18 cellular contexts compared by ENCODE assay signal in genomic region chr16:85300451-85300968, GRCh38.
DNase-seq lines count a peak whose midpoint lies in the region; ATAC-seq and TF ChIP-seq lines count a peak whose summit lies in the region.
"Had no signal": no experiment of that assay in that cellular context is flagged by ENCODE, and none has a peak within 500 bp of the region (broad histone marks: within the 10 kb centered on the region; RNA-seq: fewer than 3 reads in every experiment).

No MANE protein-coding gene starts in this region.

- no peaks in the 10 kb centered on the region for H3K9me2 ChIP-seq in hepatocyte (replicated peaks; ENCODE audit: insufficient read depth)

- intact Hi-C loops in right cardiac atrium (cut with DNase I) = loop anchor here in 2 of 4 donors (10.0 kb wide), 1 partner anchor 314 kb away; the partner anchor contains the start of gene GSE1 (in 2 of the 2)

- CTCF ChIA-PET in WTC11 (lab: Charles Lee) = interaction anchor here (1.3 kb wide), 1 partner anchor 34 kb away, joined by 3 read pairs; no protein-coding TSS in a partner anchor

- H3K36me3 Mint-ChIP-seq in WTC11 (no peaks in the 10 kb centered on the region), type B pancreatic cell (no peaks in the 10 kb centered on the region)

- no peak overlapping the region for H2AFZ ChIP-seq in hepatocyte
- H2AFZ ChIP-seq: GM23248 had no signal

- peak overlapping the region; percentile 32 for H3K4me2 ChIP-seq in hepatocyte

- H3K4me3 Mint-ChIP-seq in WTC11 (no peak overlapping the region), type B pancreatic cell (no peak overlapping the region)
- H3K4me3 Mint-ChIP-seq: CD4-positive, alpha-beta T cell had no signal

- DNase-seq in cardiac muscle cell (ENCODE audit: low read depth in 1 of 2, low spot score in 1 of 2) (no peak), right cardiac atrium (no peak), WTC11 (ENCODE audit: low spot score) (no peak), hepatocyte (ENCODE audit: low spot score) (no peak), 8988T (no peak), NCI-H2196 treated with DMSO at 0.1 percent for 48 hours (lab: John Stamatoyannopoulos, UW; ENCODE audit: unreplicated experiment) (no peak), type B pancreatic cell (ENCODE audit: extremely low spot score, unreplicated experiment) (no peak)
- DNase-seq: AML-193; CD4-positive, alpha-beta T cell; GDM1; GM23248; KG1; NCI-H1694 treated with DMSO at 0.1 percent for 48 hours; NCI-H446 treated with DMSO at 0.1 percent for 48 hours; NCI-H748 treated with DMSO at 0.1 percent for 48 hours; RPMI8226 had no signal

- POLR2A ChIA-PET in WTC11 (lab: Charles Lee) = no interaction called here

- no peaks in the 10 kb centered on the region for H3K36me3 ChIP-seq in cardiac muscle cell
- no peaks in the 10 kb centered on the region for H3K36me3 ChIP-seq in hepatocyte (replicated peaks; ENCODE audit: insufficient read depth, low read depth)

- ATAC-seq in right cardiac atrium = no peak
- ATAC-seq in WTC11 = no peak
- no peak for ATAC-seq in GM19023 (IDR thresholded peaks at IDR 0.05; ENCODE audit: unreplicated experiment)

- peak overlapping the region; percentile 54; the same call in 1 of the 2 replicates for H3K27ac Mint-ChIP-seq in WTC11
- no peak overlapping the region for H3K27ac Mint-ChIP-seq in type B pancreatic cell
- H3K27ac Mint-ChIP-seq: CD4-positive, alpha-beta T cell had no signal

- H3K27ac ChIP-seq in cardiac muscle cell (peak overlapping the region; percentile 10), right cardiac atrium (ENCODE audit: low read length) (no peak overlapping the region), hepatocyte (peak overlapping the region; percentile 20)
- H3K27ac ChIP-seq: GM23248, HL-60 had no signal

- H3K9me3 Mint-ChIP-seq in WTC11 = no peaks in the 10 kb centered on the region
- H3K9me3 Mint-ChIP-seq in type B pancreatic cell = no peaks in the 10 kb centered on the region
- H3K9me3 Mint-ChIP-seq: CD4-positive, alpha-beta T cell had no signal

- peaks cover 5% of the 10 kb centered on the region for H3K79me2 ChIP-seq in hepatocyte

- no peaks in the 10 kb centered on the region for H4K20me1 ChIP-seq in hepatocyte (ENCODE audit: insufficient read depth, poor library complexity, severe bottlenecking)

- WGBS in right cardiac atrium = 92% methylated on average over 19 of the region's 19 CpGs
- WGBS in hepatocyte (ENCODE audit: low lambda C conversion rate, missing lambda C conversion rate) = 68% methylated on average over 19 of the region's 19 CpGs

- no peak for TF ChIP-seq CTCF in cardiac muscle cell (IDR thresholded peaks at IDR 0.05; ENCODE audit: low read depth, low read length)
- TF ChIP-seq CTCF in WTC11 (IDR thresholded peaks at IDR 0.05) = no peak
- TF ChIP-seq CTCF in hepatocyte (IDR thresholded peaks at IDR 0.05; ENCODE audit: poor library complexity) = no peak
- TF ChIP-seq CTCF in type B pancreatic cell (conservative IDR thresholded peaks at IDR 0.05) = no peak

- H3K27me3 Mint-ChIP-seq in WTC11 (ENCODE audit: low read depth) = no peaks in the 10 kb centered on the region
- no peaks in the 10 kb centered on the region for H3K27me3 Mint-ChIP-seq in type B pancreatic cell
- H3K27me3 Mint-ChIP-seq: CD4-positive, alpha-beta T cell had no signal

- no peaks in the 10 kb centered on the region for H3K27me3 ChIP-seq in cardiac muscle cell
- H3K27me3 ChIP-seq in right cardiac atrium (ENCODE audit: control insufficient read depth, insufficient read depth) = no peaks in the 10 kb centered on the region
- no peaks in the 10 kb centered on the region for H3K27me3 ChIP-seq in hepatocyte

- H3K4me3 ChIP-seq in cardiac muscle cell (no peak overlapping the region), right cardiac atrium (ENCODE audit: low read length) (no peak overlapping the region), hepatocyte (no peak overlapping the region)
- H3K4me3 ChIP-seq: GM23248 had no signal

- H3K9me3 ChIP-seq in cardiac muscle cell (ENCODE audit: low read depth) (no peaks in the 10 kb centered on the region), right cardiac atrium (ENCODE audit: control insufficient read depth, low read length) (no peaks in the 10 kb centered on the region), hepatocyte (ENCODE audit: low read depth) (no peaks in the 10 kb centered on the region)

- H3K4me1 ChIP-seq in cardiac muscle cell (ENCODE audit: low read depth) = peaks cover 27% of the 10 kb centered on the region
- H3K4me1 ChIP-seq in right cardiac atrium (ENCODE audit: control insufficient read depth, insufficient read depth, low read length) = no peaks in the 10 kb centered on the region
- peaks cover 26% of the 10 kb centered on the region for H3K4me1 ChIP-seq in hepatocyte (ENCODE audit: insufficient read depth)

- H3K4me1 Mint-ChIP-seq in WTC11 (peaks cover 32% of the 10 kb centered on the region), type B pancreatic cell (ENCODE audit: unreplicated experiment) (peaks cover 40% of the 10 kb centered on the region)

TF ChIP-seq in WTC11, 78 proteins besides CTCF, POLR2A, EP300 and RAD21 (continues in another document):
- TF ChIP-seq NFATC4 (CRISPR knock-in tag; IDR thresholded peaks at IDR 0.05) (no peak), ZNF416 (CRISPR knock-in tag; IDR thresholded peaks at IDR 0.05) (no peak), NR2C2 (CRISPR knock-in tag; IDR thresholded peaks at IDR 0.05) (no peak), HMGA2 (CRISPR knock-in tag; IDR thresholded peaks at IDR 0.05) (no peak), KAT7 (CRISPR knock-in tag; IDR thresholded peaks at IDR 0.05; ENCODE audit: borderline replicate concordance) (no peak), GRHL2 (CRISPR knock-in tag; IDR thresholded peaks at IDR 0.05; ENCODE audit: insufficient replicate concordance, severe bottlenecking) (no peak), SP1 (CRISPR knock-in tag; conservative IDR thresholded peaks at IDR 0.05) (no peak), NFYB (CRISPR knock-in tag; conservative IDR thresholded peaks at IDR 0.05; ENCODE audit: low read depth) (no peak), ZNF423 (CRISPR knock-in tag; IDR thresholded peaks at IDR 0.05) (no peak), OVOL2 (CRISPR knock-in tag; IDR thresholded peaks at IDR 0.05; ENCODE audit: borderline replicate concordance) (no peak), FOXP1 (CRISPR knock-in tag; IDR thresholded peaks at IDR 0.05; ENCODE audit: borderline replicate concordance) (no peak), USF1 (CRISPR knock-in tag; IDR thresholded peaks at IDR 0.05) (no peak), SMAD4 (CRISPR knock-in tag; IDR thresholded peaks at IDR 0.05) (no peak)
- TF ChIP-seq, protein P1, sequence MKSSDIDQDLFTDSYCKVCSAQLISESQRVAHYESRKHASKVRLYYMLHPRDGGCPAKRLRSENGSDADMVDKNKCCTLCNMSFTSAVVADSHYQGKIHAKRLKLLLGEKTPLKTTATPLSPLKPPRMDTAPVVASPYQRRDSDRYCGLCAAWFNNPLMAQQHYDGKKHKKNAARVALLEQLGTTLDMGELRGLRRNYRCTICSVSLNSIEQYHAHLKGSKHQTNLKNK (CRISPR knock-in tag; IDR thresholded peaks at IDR 0.05) = no peak
- TF ChIP-seq, protein P2, sequence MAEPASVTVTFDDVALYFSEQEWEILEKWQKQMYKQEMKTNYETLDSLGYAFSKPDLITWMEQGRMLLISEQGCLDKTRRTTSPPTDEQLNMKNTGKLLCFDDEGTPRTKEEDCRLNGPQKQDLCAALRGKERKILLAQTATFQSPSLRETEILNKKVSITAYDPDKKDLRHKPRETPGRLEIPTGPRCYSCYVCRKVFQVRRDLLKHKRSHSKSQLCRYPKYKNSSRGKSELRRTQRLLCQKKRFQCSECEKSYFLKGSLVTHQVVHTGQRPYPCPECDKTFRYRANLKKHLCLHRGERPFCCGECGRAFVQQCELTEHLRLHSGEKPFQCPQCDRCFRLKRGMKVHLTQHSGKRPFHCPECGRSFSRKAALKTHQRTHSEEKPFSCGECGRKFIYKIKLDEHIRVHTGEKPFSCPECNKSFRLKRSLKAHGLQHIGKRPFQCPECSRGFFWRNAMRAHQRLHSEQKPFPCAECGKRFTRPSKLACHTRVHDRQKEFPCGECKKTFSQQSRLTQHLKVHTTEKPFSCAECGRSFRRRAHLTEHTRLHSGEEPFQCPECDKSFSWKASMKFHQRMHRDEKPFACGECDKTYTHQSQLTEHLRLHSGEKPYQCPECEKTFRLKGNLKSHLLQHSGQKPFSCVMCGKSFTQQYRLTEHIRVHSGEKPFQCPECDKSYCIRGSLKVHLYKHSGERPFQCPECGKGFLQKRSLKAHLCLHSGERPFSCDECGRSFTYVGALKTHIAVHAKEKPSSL (CRISPR knock-in tag; conservative IDR thresholded peaks at IDR 0.05) = no peak
- TF ChIP-seq, protein P3, sequence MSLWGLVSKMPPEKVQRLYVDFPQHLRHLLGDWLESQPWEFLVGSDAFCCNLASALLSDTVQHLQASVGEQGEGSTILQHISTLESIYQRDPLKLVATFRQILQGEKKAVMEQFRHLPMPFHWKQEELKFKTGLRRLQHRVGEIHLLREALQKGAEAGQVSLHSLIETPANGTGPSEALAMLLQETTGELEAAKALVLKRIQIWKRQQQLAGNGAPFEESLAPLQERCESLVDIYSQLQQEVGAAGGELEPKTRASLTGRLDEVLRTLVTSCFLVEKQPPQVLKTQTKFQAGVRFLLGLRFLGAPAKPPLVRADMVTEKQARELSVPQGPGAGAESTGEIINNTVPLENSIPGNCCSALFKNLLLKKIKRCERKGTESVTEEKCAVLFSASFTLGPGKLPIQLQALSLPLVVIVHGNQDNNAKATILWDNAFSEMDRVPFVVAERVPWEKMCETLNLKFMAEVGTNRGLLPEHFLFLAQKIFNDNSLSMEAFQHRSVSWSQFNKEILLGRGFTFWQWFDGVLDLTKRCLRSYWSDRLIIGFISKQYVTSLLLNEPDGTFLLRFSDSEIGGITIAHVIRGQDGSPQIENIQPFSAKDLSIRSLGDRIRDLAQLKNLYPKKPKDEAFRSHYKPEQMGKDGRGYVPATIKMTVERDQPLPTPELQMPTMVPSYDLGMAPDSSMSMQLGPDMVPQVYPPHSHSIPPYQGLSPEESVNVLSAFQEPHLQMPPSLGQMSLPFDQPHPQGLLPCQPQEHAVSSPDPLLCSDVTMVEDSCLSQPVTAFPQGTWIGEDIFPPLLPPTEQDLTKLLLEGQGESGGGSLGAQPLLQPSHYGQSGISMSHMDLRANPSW (CRISPR knock-in tag; conservative IDR thresholded peaks at IDR 0.05; ENCODE audit: low read depth) = no peak
